1 cellular context compared by ENCODE assay signal in genomic region chr4:1288786-1289185, GRCh38.
TF ChIP-seq lines count a peak whose summit lies in the region.

No MANE protein-coding gene starts in this region.

TF ChIP-seq in A549, 52 proteins besides CTCF, POLR2A, EP300 and RAD21 (continued from another document):
- no peak for TF ChIP-seq HMGXB4 (CRISPR knock-in tag; IDR thresholded peaks at IDR 0.05; ENCODE audit: borderline replicate concordance)
